ENCODE assay signal across 31 cellular contexts in genomic region chr7:148633761-148634160, GRCh38. TPM values are rescaled to one million over a fixed set of nuclear protein-coding genes. Genes with fewer than 3 reads are reported as not detected.
DNase-seq lines count a peak whose midpoint lies in the region; ATAC-seq and TF ChIP-seq lines count a peak whose summit lies in the region.
"Had no signal": no experiment of that assay in that cellular context is flagged by ENCODE, and none has a peak within 500 bp of the region (broad histone marks: within the 10 kb centered on the region; RNA-seq: fewer than 3 reads in every experiment).

No MANE protein-coding gene starts in this region.

- H3K27ac ChIP-seq in RWPE2 (ENCODE audit: poor library complexity, severe bottlenecking) (no peak overlapping the region), psoas muscle (no peak overlapping the region), neural progenitor cell (no peak overlapping the region)
- H3K27ac ChIP-seq: Peyer's patch, SJSA1, upper lobe of right lung had no signal

- intact Hi-C loops in activated CD4-positive, alpha-beta T cell treated with anti-CD3 and anti-CD28 coated beads for 36 hours (cut with DNase I, micrococcal nuclease): loop anchor here in 1 of 2 experiments (2.0 kb wide), 1 partner anchor 63 kb away; no protein-coding TSS in a partner anchor
- intact Hi-C loops in psoas muscle (cut with DNase I): no loop called here

- no peaks in the 10 kb centered on the region for H4K20me1 ChIP-seq in neural progenitor cell (ENCODE audit: low read depth)

- H3K36me3 ChIP-seq in RWPE2 (ENCODE audit: low read depth) (no peaks in the 10 kb centered on the region), psoas muscle (ENCODE audit: insufficient read depth in 1 of 2, low read depth in 1 of 2) (no peaks in the 10 kb centered on the region), neural progenitor cell (no peaks in the 10 kb centered on the region)
- H3K36me3 ChIP-seq: HAP-1, Peyer's patch, SJSA1, upper lobe of right lung had no signal

- no peak overlapping the region for H3K4me2 ChIP-seq in neural progenitor cell

- no peaks in the 10 kb centered on the region for H3K9me3 ChIP-seq in RWPE2 (ENCODE audit: severe bottlenecking)
- no peaks in the 10 kb centered on the region for H3K9me3 ChIP-seq in psoas muscle
- no peaks in the 10 kb centered on the region for H3K9me3 ChIP-seq in neural progenitor cell (ENCODE audit: low read depth)
- H3K9me3 ChIP-seq: HAP-1, Peyer's patch, SJSA1, upper lobe of right lung had no signal

- no peak overlapping the region for H3K9ac ChIP-seq in neural progenitor cell

- H3K36me3 Mint-ChIP-seq in activated CD4-positive, alpha-beta T cell treated with anti-CD3 and anti-CD28 coated beads for 36 hours (ENCODE audit: low read depth): no peaks in the 10 kb centered on the region
- no peaks in the 10 kb centered on the region for H3K36me3 Mint-ChIP-seq in neural progenitor cell
- H3K36me3 Mint-ChIP-seq: CD8-positive, alpha-beta memory T cell had no signal

- H3K27me3 ChIP-seq in RWPE2 (ENCODE audit: insufficient read depth, poor library complexity, severe bottlenecking): no peaks in the 10 kb centered on the region
- H3K27me3 ChIP-seq in psoas muscle (ENCODE audit: insufficient read depth in 3 of 3, low read length in 2 of 3): no peaks in the 10 kb centered on the region
- H3K27me3 ChIP-seq in neural progenitor cell: no peaks in the 10 kb centered on the region
- H3K27me3 ChIP-seq: Peyer's patch, upper lobe of right lung had no signal

- H3F3A ChIP-seq in neural progenitor cell (ENCODE audit: low read depth): no peaks in the 10 kb centered on the region

- peak; percentile 9 for ATAC-seq in activated CD4-positive, alpha-beta T cell treated with anti-CD3 and anti-CD28 coated beads for 36 hours
- ATAC-seq in GM21529 (IDR thresholded peaks at IDR 0.05; ENCODE audit: unreplicated experiment) (peak; percentile 43), RWPE2 (ENCODE audit: low read depth) (0 out of 3 replicates have a peak, but pooled peaks have one; percentile 21), psoas muscle (peak in 3 of 4 donors; percentile 59 to 74 (median 61))
- ATAC-seq: T-helper 17 cell, upper lobe of right lung had no signal

- no peak for DNase-seq in activated CD4-positive, alpha-beta T cell treated with anti-CD3 and anti-CD28 coated beads for 36 hours
- DNase-seq in activated CD4-positive, alpha-beta T cell treated with anti-CD3 and anti-CD28 coated beads for 4 hours: no peak
- DNase-seq in RWPE2 (ENCODE audit: low spot score): no peak
- DNase-seq in psoas muscle: no peak
- DNase-seq in neural progenitor cell (ENCODE audit: low spot score): no peak
- DNase-seq in NCI-H187 treated with DMSO at 0.1 percent for 48 hours (lab: John Stamatoyannopoulos, UW): no peak
- no peak for DNase-seq in AML-193 (lab: John Stamatoyannopoulos, UW)
- DNase-seq: activated CD4-positive, alpha-beta T cell treated with anti-CD3 and anti-CD28 coated beads for 48 hours; activated naive CD4-positive, alpha-beta T cell treated with anti-CD3 and anti-CD28 coated beads, Interleukin-2, amount 50 U/mL, for 16 hours; activated T-cell treated with anti-CD3 and anti-CD28 coated beads, Interleukin-2, amount 50 U/mL, for 48 hours; anterior cingulate cortex; CD8-positive, alpha-beta memory T cell; islet precursor cell; NCI-H1417; NCI-H2081 treated with DMSO at 0.1 percent for 48 hours; NCI-H446; Peyer's patch; posterior cingulate gyrus; T-helper 17 cell; upper lobe of right lung had no signal

- POLR2A ChIA-PET in activated CD4-positive, alpha-beta T cell treated with anti-CD3 and anti-CD28 coated beads for 36 hours (lab: Charles Lee): no interaction called here

- H3K4me3 ChIP-seq in RWPE2 (ENCODE audit: severe bottlenecking) (no peak overlapping the region), psoas muscle (no peak overlapping the region), neural progenitor cell (no peak overlapping the region)
- H3K4me3 ChIP-seq: HAP-1, Peyer's patch, SJSA1, upper lobe of right lung had no signal

- H3K4me3 Mint-ChIP-seq in activated CD4-positive, alpha-beta T cell treated with anti-CD3 and anti-CD28 coated beads for 36 hours: no peak overlapping the region
- H3K4me3 Mint-ChIP-seq in neural progenitor cell: no peak overlapping the region
- H3K4me3 Mint-ChIP-seq: CD8-positive, alpha-beta memory T cell; neural crest cell; T-helper 17 cell had no signal

- H3K79me2 ChIP-seq in neural progenitor cell (ENCODE audit: low read depth): no peaks in the 10 kb centered on the region

- H3K4me1 ChIP-seq in RWPE2 (ENCODE audit: insufficient read depth, poor library complexity, severe bottlenecking) (no peaks in the 10 kb centered on the region), psoas muscle (no peaks in the 10 kb centered on the region), neural progenitor cell (no peaks in the 10 kb centered on the region)
- H3K4me1 ChIP-seq: HAP-1, Peyer's patch, SJSA1, upper lobe of right lung had no signal

- H3K9me3 Mint-ChIP-seq in activated CD4-positive, alpha-beta T cell treated with anti-CD3 and anti-CD28 coated beads for 36 hours (ENCODE audit: low read depth): peaks cover 3% of the 10 kb centered on the region
- no peaks in the 10 kb centered on the region for H3K9me3 Mint-ChIP-seq in neural progenitor cell
- H3K9me3 Mint-ChIP-seq: neural crest cell had no signal

- H3K27me3 Mint-ChIP-seq in activated CD4-positive, alpha-beta T cell treated with anti-CD3 and anti-CD28 coated beads for 36 hours: no peaks in the 10 kb centered on the region
- peaks cover 3% of the 10 kb centered on the region for H3K27me3 Mint-ChIP-seq in neural progenitor cell (ENCODE audit: insufficient read depth, low read depth)
- H3K27me3 Mint-ChIP-seq: T-helper 17 cell had no signal

- H2AFZ ChIP-seq in neural progenitor cell (replicated peaks): no peak overlapping the region

- 78 to 90% (median 82%) methylated on average over 6 of the region's 6 CpGs for WGBS in psoas muscle, 3 donors

- CTCF ChIA-PET in activated CD4-positive, alpha-beta T cell treated with anti-CD3 and anti-CD28 coated beads for 36 hours (lab: Charles Lee): interaction anchor here (1.2 to 1.3 kb wide), 2 partner anchors 10 to 106 kb away, joined by 3 to 8 read pairs; no protein-coding TSS in a partner anchor

- peaks cover 18% of the 10 kb centered on the region for H3K4me1 Mint-ChIP-seq in activated CD4-positive, alpha-beta T cell treated with anti-CD3 and anti-CD28 coated beads for 36 hours
- no peaks in the 10 kb centered on the region for H3K4me1 Mint-ChIP-seq in neural progenitor cell
- H3K4me1 Mint-ChIP-seq: neural crest cell had no signal

- H3K27ac Mint-ChIP-seq in activated CD4-positive, alpha-beta T cell treated with anti-CD3 and anti-CD28 coated beads for 36 hours: no peak overlapping the region
- H3K27ac Mint-ChIP-seq in neural progenitor cell: no peak overlapping the region
- H3K27ac Mint-ChIP-seq: CD8-positive, alpha-beta memory T cell; T-helper 17 cell had no signal

- TF ChIP-seq CTCF in RWPE2 (IDR thresholded peaks at IDR 0.05; ENCODE audit: poor library complexity, severe bottlenecking): no peak
- no peak for TF ChIP-seq CTCF in psoas muscle (IDR thresholded peaks at IDR 0.05)
- TF ChIP-seq CTCF in neural progenitor cell (IDR thresholded peaks at IDR 0.05): no peak

RNA-seq across cellular contexts. Expression of gene C7orf33, which starts 43.2 kb away (rescaled TPM):
- total RNA-seq in activated CD4-positive, alpha-beta T cell treated with anti-CD3 and anti-CD28 coated beads for 36 hours: not detected
- total RNA-seq in psoas muscle: not detected
- not detected for polyA plus RNA-seq in psoas muscle
- not detected in 2 replicates for total RNA-seq in neural progenitor cell (ENCODE audit: low replicate concordance)
- total RNA-seq: A172; CD8-positive, alpha-beta memory T cell; dermis microvascular lymphatic vessel endothelial cell; fibroblast of lung; glomerular endothelial cell; lower leg skin; mononuclear cell; neural crest cell; Peyer's patch; SJSA1; subcutaneous adipose tissue; T-helper 17 cell; upper lobe of right lung had no signal
- polyA plus RNA-seq: CD8-positive, alpha-beta memory T cell; fibroblast of lung had no signal

Comparison
In these comparisons a context has a peak if more than half of its experiments do, and no peak if none do; other contexts are left out.
1. ATAC-seq: peak in every context shown above with its lines; median percentile 61 in psoas muscle; 43 in GM21529; 21 in RWPE2; 9 in activated CD4-positive, alpha-beta T cell treated with anti-CD3 and anti-CD28 coated beads for 36 hours.